18 cellular contexts compared by ENCODE assay signal in the genomic region with DNA sequence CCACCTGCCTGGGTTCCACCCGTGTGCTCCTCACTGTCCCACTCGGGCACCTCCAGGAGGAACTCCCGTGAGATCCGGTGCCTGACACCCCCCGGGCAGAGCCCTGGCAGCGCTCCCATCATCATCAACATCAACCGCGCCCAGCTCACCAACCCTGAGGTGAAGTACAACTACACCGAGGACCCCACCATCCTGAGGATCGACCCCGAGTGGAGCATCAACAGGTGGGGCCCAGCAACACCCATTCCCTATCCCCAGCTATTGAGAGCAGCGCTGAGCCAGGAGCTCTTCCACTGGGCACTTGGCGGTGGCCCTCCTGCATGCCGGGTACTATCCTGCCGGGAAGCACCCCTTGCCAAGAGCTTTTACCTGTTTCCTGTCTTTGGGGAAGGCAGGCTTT. TPM values are rescaled to one million over a fixed set of nuclear protein-coding genes. Genes with fewer than 3 reads are reported as not detected.
DNase-seq lines count a peak whose midpoint lies in the region; ATAC-seq and TF ChIP-seq lines count a peak whose summit lies in the region.
"Had no signal": no experiment of that assay in that cellular context is flagged by ENCODE, and none has a peak within 500 bp of the region (broad histone marks: within the 10 kb centered on the region; RNA-seq: fewer than 3 reads in every experiment).

No MANE protein-coding gene starts in this region.

- H3K4me2 ChIP-seq in Karpas-422 (ENCODE audit: low read depth, low read length, poor library complexity, severe bottlenecking) = no peak overlapping the region

- H3K9me3 Mint-ChIP-seq in memory B cell = no peaks in the 10 kb centered on the region
- H3K9me3 Mint-ChIP-seq: CD4-positive, alpha-beta memory T cell had no signal

- H3K36me3 ChIP-seq in H7 (replicated peaks; ENCODE audit: control insufficient read depth, insufficient read depth, low read length) = peaks cover 27% of the 10 kb centered on the region
- H3K36me3 ChIP-seq in Karpas-422 (ENCODE audit: insufficient read depth, low read length) = no peaks in the 10 kb centered on the region
- peaks cover 51% of the 10 kb centered on the region for H3K36me3 ChIP-seq in thoracic aorta

- DNase-seq in H7 (peak; percentile 56), Karpas-422 (no peak), memory B cell (ENCODE audit: low spot score in 2 of 2) (no peak), thoracic aorta (ENCODE audit: low spot score) (no peak), dermis blood vessel endothelial cell (no peak), iPS-NIHi11 (ENCODE audit: low spot score) (no peak), NCI-H82 treated with DMSO at 0.1 percent for 48 hours (lab: John Stamatoyannopoulos, UW; ENCODE audit: unreplicated experiment) (no peak)
- DNase-seq: C1 segment of cervical spinal cord; Calu3; CD4-positive, alpha-beta memory T cell; COR-L47; DMS53; DMS79 treated with DMSO at 0.1 percent for 48 hours; GF-D8; GOT3; HCEC 1CT had no signal

- H3K9ac ChIP-seq in Karpas-422 (ENCODE audit: low read length) = peak overlapping the region; percentile 18; the same call in 1 of the 2 replicates

- H3K4me1 ChIP-seq in Karpas-422 (ENCODE audit: low read length) (peaks cover 50% of the 10 kb centered on the region), thoracic aorta (ENCODE audit: control insufficient read depth in 1 of 2, low read depth in 2 of 2) (peaks cover 32 to 56% of the 10 kb centered on the region in 2 donors)

- H4K20me1 ChIP-seq in Karpas-422 (ENCODE audit: insufficient read depth, low read depth, low read length) = no peaks in the 10 kb centered on the region; the same call in 1 of the 2 replicates

- no peaks in the 10 kb centered on the region for H3K27me3 Mint-ChIP-seq in memory B cell
- H3K27me3 Mint-ChIP-seq: B cell; CD4-positive, alpha-beta memory T cell had no signal

- no peak for ATAC-seq in memory B cell (ENCODE audit: low read depth)
- ATAC-seq in thoracic aorta (ENCODE audit: insufficient number of reproducible peaks, low FRiP score, low read depth) = no peak
- ATAC-seq in GM18873 (IDR thresholded peaks at IDR 0.05; ENCODE audit: low FRiP score, unreplicated experiment) = no peak

- TF ChIP-seq CTCF in thoracic aorta (IDR thresholded peaks at IDR 0.05) = no peak

- peaks cover 19% of the 10 kb centered on the region for H3K36me3 Mint-ChIP-seq in memory B cell

- H3K27me3 ChIP-seq in H7 (ENCODE audit: control insufficient read depth, insufficient read depth, low read length) = no peaks in the 10 kb centered on the region
- H3K27me3 ChIP-seq in Karpas-422 (ENCODE audit: low read length) = no peaks in the 10 kb centered on the region
- no peaks in the 10 kb centered on the region for H3K27me3 ChIP-seq in thoracic aorta (replicated peaks; ENCODE audit: insufficient read depth)

- H3K27ac ChIP-seq in Karpas-422 (ENCODE audit: low read length) (no peak overlapping the region; the same call in 1 of the 2 replicates), thoracic aorta (peak overlapping the region; percentile 60 to 65)

- no peaks in the 10 kb centered on the region for H3K9me3 ChIP-seq in Karpas-422 (ENCODE audit: low read length)
- no peaks in the 10 kb centered on the region for H3K9me3 ChIP-seq in thoracic aorta

- H3K4me1 Mint-ChIP-seq in memory B cell = peaks cover 6% of the 10 kb centered on the region
- H3K4me1 Mint-ChIP-seq: CD4-positive, alpha-beta memory T cell had no signal

- H2AFZ ChIP-seq in Karpas-422 (ENCODE audit: low read length) = no peak overlapping the region

- H3K4me3 ChIP-seq in H7 (ENCODE audit: insufficient read depth, low read depth, low read length) = no peak overlapping the region
- no peak overlapping the region for H3K4me3 ChIP-seq in Karpas-422 (ENCODE audit: low read length)
- H3K4me3 ChIP-seq in thoracic aorta = no peak overlapping the region

- no peaks in the 10 kb centered on the region for H3K79me2 ChIP-seq in Karpas-422 (ENCODE audit: low read length)

- H3K9me2 ChIP-seq in Karpas-422 (replicated peaks; ENCODE audit: insufficient read depth, low read length) = no peaks in the 10 kb centered on the region

- no peak overlapping the region for H3K4me3 Mint-ChIP-seq in memory B cell
- H3K4me3 Mint-ChIP-seq: B cell; CD4-positive, alpha-beta memory T cell had no signal

- H3K27ac Mint-ChIP-seq in memory B cell = peak overlapping the region; percentile 36
- H3K27ac Mint-ChIP-seq: B cell; CD4-positive, alpha-beta memory T cell had no signal

RNA-seq across cellular contexts. Expression of gene PLXNA1, which starts 33.5 kb away (rescaled TPM):
- 41.9 and 42.7 TPM in 2 replicates for total RNA-seq in H7 (2014; rRNA removed; shearing (Covaris generic))
- total RNA-seq in Karpas-422 (2014; rRNA removed; shearing (Covaris generic); ENCODE audit: low replicate concordance) = 7.5 and 15.8 TPM in 2 replicates
- total RNA-seq in thoracic aorta (100 to 1,000 TPM in 1 of 2 donors, 10 to 100 TPM in 1; 70.1 to 102 TPM), dermis blood vessel endothelial cell (21.4 and 25.7 TPM in 2 replicates)
